9 cellular contexts compared by ENCODE assay signal in genomic region chr2:224638338-224638823, GRCh38. TPM values are rescaled to one million over a fixed set of nuclear protein-coding genes. Genes with fewer than 3 reads are reported as not detected.
DNase-seq lines count a peak whose midpoint lies in the region; ATAC-seq, FAIRE-seq and TF ChIP-seq lines count a peak whose summit lies in the region.
"Had no signal": no experiment of that assay in that cellular context is flagged by ENCODE, and none has a peak within 500 bp of the region (broad histone marks: within the 10 kb centered on the region; RNA-seq: fewer than 3 reads in every experiment).

No MANE protein-coding gene starts in this region.

- no peak for TF ChIP-seq CTCF in heart right ventricle (IDR thresholded peaks at IDR 0.05)
- no peak for TF ChIP-seq CTCF in left ventricle myocardium inferior (IDR thresholded peaks at IDR 0.05; ENCODE audit: borderline replicate concordance)

- H3K4me3 ChIP-seq in duodenal mucosa (ENCODE audit: low read depth in 1 of 2, low read length in 2 of 2) (peak overlapping the region in 1 of 2 donors; percentile 15), heart right ventricle (no peak overlapping the region), left ventricle myocardium inferior (no peak overlapping the region)
- H3K4me3 ChIP-seq: skin epidermis had no signal

- H3K4me1 ChIP-seq in duodenal mucosa (ENCODE audit: control insufficient read depth in 1 of 2, insufficient read depth in 2 of 2, low read length in 2 of 2) (peaks cover 5 to 17% of the 10 kb centered on the region in 2 donors), heart right ventricle (no peaks in the 10 kb centered on the region), left ventricle myocardium inferior (no peaks in the 10 kb centered on the region)

- no peaks in the 10 kb centered on the region for H3K36me3 ChIP-seq in duodenal mucosa (ENCODE audit: control insufficient read depth in 1 of 2, insufficient read depth in 2 of 2, low read length in 2 of 2)
- no peaks in the 10 kb centered on the region for H3K36me3 ChIP-seq in heart right ventricle
- H3K36me3 ChIP-seq in left ventricle myocardium inferior: no peaks in the 10 kb centered on the region

- DNase-seq in NOMO-1 treated with dmso at 0.1 percent for 144 hours (lab: John Stamatoyannopoulos, UW; ENCODE audit: unreplicated experiment) (peak; percentile 44), heart right ventricle (no peak), HTR-8/SVneo (ENCODE audit: insufficient read length, low spot score) (no peak), left ventricle myocardium inferior (no peak), middle frontal gyrus (ENCODE audit: extremely low spot score, low spot score) (no peak)

- intact Hi-C loops in heart right ventricle (cut with DNase I) (loop anchor here in 1 of 10 donors (10.0 kb wide), 1 partner anchor 664 kb away; no protein-coding TSS in a partner anchor), left ventricle myocardium inferior (cut with micrococcal nuclease) (no loop called here)

- FAIRE-seq in HTR-8/SVneo (lab: Jason Lieb, UNC): no peak

- H3K27me3 ChIP-seq in duodenal mucosa (ENCODE audit: control insufficient read depth in 1 of 2, insufficient read depth in 2 of 2, low read length in 2 of 2) (no peaks in the 10 kb centered on the region), heart right ventricle (peaks cover 0 to 8% (median 1%) of the 10 kb centered on the region in 7 donors), left ventricle myocardium inferior (ENCODE audit: low read depth) (peaks cover 43% of the 10 kb centered on the region)

- peak; percentile 93 for ATAC-seq in GM18909 (IDR thresholded peaks at IDR 0.05; ENCODE audit: poor library complexity, unreplicated experiment)
- ATAC-seq in HG02884 (IDR thresholded peaks at IDR 0.05; ENCODE audit: unreplicated experiment): peak; percentile 90
- no peak for ATAC-seq in heart right ventricle

- no peak overlapping the region for H3K9ac ChIP-seq in duodenal mucosa (ENCODE audit: low read depth in 1 of 2, low read length in 2 of 2)

- 63 to 70% methylated on average over 8 of the region's 8 CpGs for WGBS in heart right ventricle, 2 donors

- H3K27ac ChIP-seq in duodenal mucosa (ENCODE audit: low read depth, low read length) (peak overlapping the region; percentile 34), heart right ventricle (no peak overlapping the region), left ventricle myocardium inferior (replicated peaks) (no peak overlapping the region)

- H3K9me3 ChIP-seq in duodenal mucosa (ENCODE audit: control insufficient read depth in 1 of 2, low read length in 2 of 2): no peaks in the 10 kb centered on the region
- H3K9me3 ChIP-seq in heart right ventricle: no peaks in the 10 kb centered on the region
- H3K9me3 ChIP-seq in left ventricle myocardium inferior (replicated peaks): no peaks in the 10 kb centered on the region

RNA-seq across cellular contexts. Expression of gene CUL3, which starts 53.2 kb away (rescaled TPM):
- total RNA-seq in heart right ventricle (10 to 100 TPM; 60.2 to 87.9 (median 69.8) TPM), left ventricle myocardium inferior (74.4 TPM)
- polyA plus RNA-seq in heart right ventricle: 10 to 100 TPM; 63.8 to 70.1 TPM

Comparison
In these comparisons a context has a peak if more than half of its experiments do, and no peak if none do; other contexts are left out.
1. ATAC-seq: peak in GM18909 (single experiment) and HG02884 (single experiment); none in heart right ventricle (0 of 8).